In the genomic region with DNA sequence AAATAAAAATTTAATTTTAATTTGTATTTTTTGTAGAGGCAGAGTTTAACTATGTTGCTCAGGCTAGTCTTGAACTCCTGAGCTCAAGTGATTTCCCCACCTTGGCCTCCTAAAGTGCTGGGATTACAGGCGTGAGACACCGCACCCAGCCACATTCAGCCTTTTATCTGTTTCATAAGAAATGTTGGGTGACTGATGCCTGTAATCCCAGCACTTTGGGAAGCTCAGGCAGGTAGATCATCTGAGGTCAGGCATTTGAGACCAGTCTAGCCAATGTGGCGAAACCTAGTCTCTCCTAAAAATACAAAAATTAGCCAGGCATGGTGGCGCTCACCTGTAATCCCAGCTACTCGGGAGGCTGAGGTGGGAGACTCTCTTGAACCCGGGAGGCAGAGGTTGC, we compare ENCODE assay signal across 10 cellular contexts. TPM values are rescaled to one million over a fixed set of nuclear protein-coding genes. Genes with fewer than 3 reads are reported as not detected.
DNase-seq lines count a peak whose midpoint lies in the region; ATAC-seq, FAIRE-seq and TF ChIP-seq lines count a peak whose summit lies in the region.
"Not testable (repeated sequence)": the region's sequence is repeated elsewhere in the genome, so short reads cannot be mapped to it uniquely, and the experiment has no call there.
"Had no signal": no experiment of that assay in that cellular context is flagged by ENCODE, and none has a peak within 500 bp of the region (broad histone marks: within the 10 kb centered on the region; RNA-seq: fewer than 3 reads in every experiment).

No MANE protein-coding gene starts in this region.

- not testable (repeated sequence) for H3K4me2 ChIP-seq in A549; mammary epithelial cell (ENCODE audit: insufficient read depth, low read depth, low read length); mesendoderm (ENCODE audit: low read length)
- peak overlapping the region; percentile 73 for H3K4me2 ChIP-seq in HCT116 (ENCODE audit: low read length)

- H2AFZ ChIP-seq in HCT116 (ENCODE audit: low read depth, low read length, poor library complexity, severe bottlenecking); mammary epithelial cell (ENCODE audit: low read depth, low read length): not testable (repeated sequence)

- H2BK5ac ChIP-seq in mesendoderm (ENCODE audit: low read length) = not testable (repeated sequence)

- H3K4me1 ChIP-seq in A549 = peaks cover 54% of the 10 kb centered on the region
- peaks cover 56 to 79% of the 10 kb centered on the region in 2 experiments for H3K4me1 ChIP-seq in HCT116 (ENCODE audit: control insufficient read depth in 1 of 2, insufficient read depth in 2 of 2, low read length in 2 of 2)
- peaks cover 19% of the 10 kb centered on the region for H3K4me1 ChIP-seq in mammary epithelial cell (ENCODE audit: insufficient read depth, low read length)
- not testable (repeated sequence) for H3K4me1 ChIP-seq in foreskin keratinocyte; mesendoderm (ENCODE audit: control insufficient read depth, low read depth, low read length)
- H3K4me1 ChIP-seq in gastrocnemius medialis = peaks cover 40 to 52% of the 10 kb centered on the region in 2 donors

- H3K27ac ChIP-seq in A549 (peak overlapping the region in 1 of 2 experiments; percentile 25; a peak in 1 of 6 replicates), HCT116 (ENCODE audit: low read depth, low read length) (peak overlapping the region; percentile 53; the same call in 1 of the 2 replicates), gastrocnemius medialis (peak overlapping the region in 3 of 4 donors; percentile 2 to 91 (median 44))
- H3K27ac ChIP-seq in mammary epithelial cell (ENCODE audit: insufficient read depth, low read depth, low read length); foreskin keratinocyte; mesendoderm (ENCODE audit: low read depth, low read length): not testable (repeated sequence)

- not testable (repeated sequence) for DNase-seq in A549 (ENCODE audit: low read depth in 1 of 2, low spot score in 1 of 2); gastrocnemius medialis
- DNase-seq in HCT116 (ENCODE audit: low read depth, low spot score) (peak; percentile 54), NB4 (ENCODE audit: low read depth) (peak; percentile 48), SW480 (ENCODE audit: low spot score) (peak; percentile 18), mammary epithelial cell (peak; percentile 45), foreskin keratinocyte (peak in 1 of 2 donors; percentile 63), mesendoderm (peak; percentile 75)

- not testable (repeated sequence) for H3K4me3 ChIP-seq in A549; NB4 (ENCODE audit: low read depth, low read length); mammary epithelial cell (replicated peaks in 1 of 3; ENCODE audit: insufficient read depth in 1 of 3, low read depth in 2 of 3, low read length in 3 of 3); mesendoderm (ENCODE audit: low read length); gastrocnemius medialis
- H3K4me3 ChIP-seq in HCT116 (replicated peaks in 1 of 2; ENCODE audit: low read depth in 1 of 2, low read length in 2 of 2) = peak overlapping the region in 1 of 2 experiments; percentile 34; a peak in 1 of 4 replicates

- H3K56ac ChIP-seq in mesendoderm (ENCODE audit: low read length) = not testable (repeated sequence)

- peak overlapping the region; percentile 32; the same call in 1 of the 2 replicates for H3K9ac ChIP-seq in HCT116 (ENCODE audit: low read length)
- not testable (repeated sequence) for H3K9ac ChIP-seq in mammary epithelial cell (ENCODE audit: insufficient read depth, low read length); mesendoderm (ENCODE audit: low read length)

- RAD21 ChIA-PET in HCT116 (lab: Charles Lee; ENCODE audit: low non-redundant PET in 1 of 2, low total read pairs in 2 of 2, uncharacterized antibody in 2 of 2, unreplicated experiment in 2 of 2) = interaction anchor here in 1 of 2 experiments (2.2 kb wide), 1 partner anchor 20 kb away, joined by 7 read pairs; no protein-coding TSS in a partner anchor

- not testable (repeated sequence) for TF ChIP-seq POLR2A in A549 (IDR thresholded peaks at IDR 0.05; ENCODE audit: low read length); HCT116 (IDR thresholded peaks at IDR 0.05; ENCODE audit: borderline replicate concordance, extremely low read depth, insufficient read depth, insufficient read length); NB4 (IDR thresholded peaks at IDR 0.05; ENCODE audit: extremely low read depth, insufficient read length); gastrocnemius medialis (IDR thresholded peaks at IDR 0.05)

- not testable (repeated sequence) for H3K9me3 ChIP-seq in A549; HCT116 (ENCODE audit: control insufficient read depth in 1 of 2, insufficient read depth in 1 of 2, low read depth in 1 of 2, low read length in 2 of 2); mammary epithelial cell (replicated peaks; ENCODE audit: insufficient read depth, low read length); gastrocnemius medialis

- not testable (repeated sequence) for H4K20me1 ChIP-seq in HCT116 (ENCODE audit: insufficient read depth); mammary epithelial cell (ENCODE audit: insufficient read depth, low read length)

- H2BK15ac ChIP-seq in mesendoderm (replicated peaks; ENCODE audit: low read depth) = not testable (repeated sequence)

- not testable (repeated sequence) for H3K23ac ChIP-seq in mesendoderm (ENCODE audit: low read length)

- not testable (repeated sequence) for FAIRE-seq in A549 (lab: Jason Lieb, UNC)

- not testable (repeated sequence) for H3K18ac ChIP-seq in mesendoderm (ENCODE audit: low read length)

- not testable (repeated sequence) for H2AK5ac ChIP-seq in mesendoderm (ENCODE audit: low read length)

- CTCF ChIA-PET in A549 (lab: Yijun Ruan, JAX) = interaction anchor here (1.0 to 2.5 kb wide), 4 partner anchors 19 to 93 kb away, joined by 3 to 8 read pairs (median 5); a partner anchor contains a TSS
- CTCF ChIA-PET in HCT116 (lab: Charles Lee) = interaction anchor here (1.0 to 1.1 kb wide), 2 partner anchors 20 to 93 kb away, joined by 4 to 5 read pairs; a partner anchor contains a TSS
- CTCF ChIA-PET in mammary epithelial cell (lab: Charles Lee; ENCODE audit: low non-redundant PET) = not testable (repeated sequence)

- H3K79me1 ChIP-seq in mesendoderm (ENCODE audit: low read length) = peaks cover 27% of the 10 kb centered on the region

- dilution Hi-C loops in mammary epithelial cell (cut with HindIII; ENCODE audit: low sequenced_read_pairs) = not testable (repeated sequence)

- not testable (repeated sequence) for H2BK120ac ChIP-seq in mesendoderm (ENCODE audit: low read depth, low read length)

- not testable (repeated sequence) for TF ChIP-seq CTCF in A549 (IDR thresholded peaks at IDR 0.05); HCT116 (IDR thresholded peaks at IDR 0.05 in 2 of 3, conservative IDR thresholded peaks at IDR 0.05 in 1 of 3; ENCODE audit: borderline replicate concordance in 1 of 3, insufficient read depth in 1 of 3, low read depth in 2 of 3, low read length in 2 of 3); NB4 (IDR thresholded peaks at IDR 0.05; ENCODE audit: low read depth, low read length); mammary epithelial cell (conservative IDR thresholded peaks at IDR 0.05 in 1 of 2, IDR thresholded peaks at IDR 0.05 in 1 of 2; ENCODE audit: extremely low read depth in 1 of 2, insufficient read depth in 1 of 2, low read depth in 1 of 2, low read length in 2 of 2); foreskin keratinocyte (conservative IDR thresholded peaks at IDR 0.05); gastrocnemius medialis (IDR thresholded peaks at IDR 0.05 in 4 of 5, conservative IDR thresholded peaks at IDR 0.05 in 1 of 5)

- intact Hi-C loops in HCT116 (cut with micrococcal nuclease); mammary epithelial cell (cut with micrococcal nuclease); gastrocnemius medialis (cut with DNase I; ENCODE audit: low total_unique reads): not testable (repeated sequence)

- not testable (repeated sequence) for H3K9me2 ChIP-seq in HCT116 (ENCODE audit: insufficient read depth)

- in situ Hi-C loops in mammary epithelial cell (cut with MboI; ENCODE audit: low sequenced_read_pairs in 2 of 2); gastrocnemius medialis (cut with MboI; ENCODE audit: low sequenced_read_pairs in 4 of 4): not testable (repeated sequence)

- POLR2A ChIA-PET in A549 (lab: Yijun Ruan, JAX) = not testable (repeated sequence)
- POLR2A ChIA-PET in HCT116 (lab: Charles Lee) = interaction anchor here (1.5 kb wide), 1 partner anchor 25 kb away, joined by 4 read pairs; a partner anchor contains a TSS

- not testable (repeated sequence) for TF ChIP-seq EP300 in A549 (IDR thresholded peaks at IDR 0.05)

- 84% methylated on average over 6 of the region's 6 CpGs for WGBS in A549 (ENCODE audit: missing lambda C conversion rate)
- WGBS in mammary epithelial cell (ENCODE audit: low coverage, missing lambda C conversion rate) = 77% methylated on average over 5 of the region's 6 CpGs
- WGBS in mesendoderm (ENCODE audit: extremely low coverage, insufficient coverage, low lambda C conversion rate) = no CpG with 5 or more reads among the region's 6 CpGs

- H3K79me2 ChIP-seq in HCT116 (ENCODE audit: insufficient read depth, low read length) (peaks cover 27% of the 10 kb centered on the region), mammary epithelial cell (ENCODE audit: insufficient read depth, low read length) (peaks cover 55% of the 10 kb centered on the region), mesendoderm (ENCODE audit: control insufficient read depth, insufficient read depth, low read length) (peaks cover 24% of the 10 kb centered on the region)

- not testable (repeated sequence) for H4K5ac ChIP-seq in mesendoderm (ENCODE audit: low read length)

- H3K4ac ChIP-seq in mesendoderm (ENCODE audit: low read depth, low read length) = not testable (repeated sequence)

- BruUV-seq in HCT116 (replicated peaks; lab: Mats Ljungman, UMichigan); mammary epithelial cell (replicated peaks; lab: Mats Ljungman, UMichigan): not testable (repeated sequence)

- not testable (repeated sequence) for H3K27me3 ChIP-seq in HCT116 (ENCODE audit: insufficient read depth, low read length); mammary epithelial cell (ENCODE audit: insufficient read depth, low read length); foreskin keratinocyte; mesendoderm (ENCODE audit: insufficient read depth, low read length, poor library complexity); gastrocnemius medialis

- not testable (repeated sequence) for H4K8ac ChIP-seq in mesendoderm (ENCODE audit: low read depth, low read length)

- not testable (repeated sequence) for ATAC-seq in A549, gastrocnemius medialis
- ATAC-seq in HCT116 (peak; percentile 63), foreskin keratinocyte (peak; percentile 65)

- TF ChIP-seq RAD21 in A549 (conservative IDR thresholded peaks at IDR 0.05 in 1 of 2, IDR thresholded peaks at IDR 0.05 in 1 of 2); HCT116 (IDR thresholded peaks at IDR 0.05; ENCODE audit: low read depth): not testable (repeated sequence)

- H3K36me3 ChIP-seq in HCT116 (ENCODE audit: control insufficient read depth in 1 of 2, insufficient read depth in 2 of 2, low read length in 2 of 2); mammary epithelial cell (ENCODE audit: insufficient read depth, low read length); mesendoderm (ENCODE audit: control insufficient read depth, insufficient read depth, low read length); gastrocnemius medialis: not testable (repeated sequence)

RNA-seq across cellular contexts. Expression of a gene that starts 25.7 kb away (rescaled TPM):
- polyA plus RNA-seq in A549 (2011; rRNA removed) (0.79 and 0.90 TPM in 2 replicates), A549 (2017; fragmentation: RNase III; extraction: RNeasy Plus Mini Kit Qiagen cat#74134 plus additional on column Dnase treatment) (0.83 to 1.3 TPM (median 1.1 TPM) in 3 replicates), mammary epithelial cell (0.16 TPM), foreskin keratinocyte (0.45 and 0.50 TPM in 2 replicates)
- 1.1 and 1.4 TPM in 2 replicates for polyA plus RNA-seq in A549 (2012; cell fraction: cytosol; rRNA removed)
- 3.0 and 3.8 TPM in 2 replicates for polyA plus RNA-seq in A549 (2012; cell fraction: nucleus; rRNA removed)
- polyA minus RNA-seq in A549 (2011; rRNA and poly(A)+ RNA removed) = 0.44 and 0.87 TPM in 2 replicates
- total RNA-seq in HCT116 (2021; ENCODE audit: unreplicated experiment) (3.4 TPM), mammary epithelial cell (1 to 10 TPM in 1 of 2 donors, under 1 TPM in 1; 0.50 to 1.4 TPM), foreskin keratinocyte (0.48 and 0.49 TPM in 2 replicates), gastrocnemius medialis (10 to 100 TPM; 27.8 to 54.5 (median 44.2) TPM)
- 5.7 and 6.6 TPM in 2 replicates for polyA plus RNA-seq in HCT116 (2012)
- polyA minus RNA-seq in mammary epithelial cell = not detected
- polyA plus RNA-seq in mesendoderm (2013, experiment 1 of 2) = 0.32 TPM
- 0.35 TPM for polyA plus RNA-seq in mesendoderm (2013, experiment 2 of 2)
- total RNA-seq: CD4-positive, CD25-positive, alpha-beta regulatory T cell; Daoy had no signal

RNA-seq across cellular contexts. Expression of a gene that starts 57.4 kb away (rescaled TPM):
- polyA plus RNA-seq in A549 (2011; rRNA removed) (14.0 and 16.1 TPM in 2 replicates), A549 (2017; fragmentation: RNase III; extraction: RNeasy Plus Mini Kit Qiagen cat#74134 plus additional on column Dnase treatment) (12.1 to 14.4 TPM (median 13.3 TPM) in 3 replicates), mammary epithelial cell (6.4 TPM), foreskin keratinocyte (2.7 and 4.3 TPM in 2 replicates)
- polyA plus RNA-seq in A549 (2012; cell fraction: cytosol; rRNA removed) = 2.9 and 4.7 TPM in 2 replicates
- polyA plus RNA-seq in A549 (2012; cell fraction: nucleus; rRNA removed) = 1.4 and 2.2 TPM in 2 replicates
- 9.1 and 11.8 TPM in 2 replicates for polyA minus RNA-seq in A549 (2011; rRNA and poly(A)+ RNA removed)
- total RNA-seq in HCT116 (2021; ENCODE audit: unreplicated experiment) (12.8 TPM), mammary epithelial cell (10 to 100 TPM; 11.9 to 13.7 TPM), foreskin keratinocyte (12.9 and 15.5 TPM in 2 replicates), gastrocnemius medialis (10 to 100 TPM in 1 of 4 donors, 1 to 10 TPM in 3; 4.1 to 11.0 (median 6.5) TPM)
- polyA plus RNA-seq in HCT116 (2012) = 6.2 and 7.1 TPM in 2 replicates
- 4.1 TPM for polyA minus RNA-seq in mammary epithelial cell
- polyA plus RNA-seq in mesendoderm (2013, experiment 1 of 2) = 5.9 TPM
- polyA plus RNA-seq in mesendoderm (2013, experiment 2 of 2) = 5.5 TPM
